ENCODE assay signal across 3 cellular contexts in genomic region chr5:17062741-17063140, GRCh38.
DNase-seq lines count a peak whose midpoint lies in the region; ATAC-seq, FAIRE-seq and TF ChIP-seq lines count a peak whose summit lies in the region.
"Not testable (repeated sequence)": the region's sequence is repeated elsewhere in the genome, so short reads cannot be mapped to it uniquely, and the experiment has no call there.

No MANE protein-coding gene starts in this region.

- in situ Hi-C loops in K562 (cut with MboI), result not testable (repeated sequence)

- not testable (repeated sequence) for TF ChIP-seq RAD21 in A549 (conservative IDR thresholded peaks at IDR 0.05 in 1 of 2, IDR thresholded peaks at IDR 0.05 in 1 of 2); K562 (CRISPR knock-in tag; conservative IDR thresholded peaks at IDR 0.05 in 1 of 2, IDR thresholded peaks at IDR 0.05 in 1 of 2)

- H3K9me3 ChIP-seq in A549; K562 (replicated peaks; ENCODE audit: control insufficient read depth, insufficient read depth, low read depth, low read length); testis: not testable (repeated sequence)

- intact Hi-C loops in K562 (cut with micrococcal nuclease); testis (cut with DNase I; ENCODE audit: low total_unique reads): not testable (repeated sequence)

- TF ChIP-seq EP300 in A549 (IDR thresholded peaks at IDR 0.05); K562 (IDR thresholded peaks at IDR 0.05; ENCODE audit: low read length): not testable (repeated sequence)

- not testable (repeated sequence) for H3K9ac ChIP-seq in K562 (ENCODE audit: insufficient read depth in 1 of 2, low read depth in 2 of 2, low read length in 2 of 2)

- H3K27ac ChIP-seq in A549, result peak overlapping the region; percentile 80 to 89; a peak in 4 of 6 replicates
- H3K27ac ChIP-seq in K562 (ENCODE audit: extremely low read depth, low read depth, low read length); testis: not testable (repeated sequence)

- not testable (repeated sequence) for H3K9me1 ChIP-seq in K562 (ENCODE audit: control insufficient read depth, insufficient read depth, low read length)

- H4K20me1 ChIP-seq in K562 (replicated peaks; ENCODE audit: control insufficient read depth, insufficient read depth, low read length), result not testable (repeated sequence)

- not testable (repeated sequence) for TF ChIP-seq CTCF in A549 (IDR thresholded peaks at IDR 0.05); K562 (IDR thresholded peaks at IDR 0.05 in 2 of 3, conservative IDR thresholded peaks at IDR 0.05 in 1 of 3; ENCODE audit: insufficient read depth in 2 of 3, low read depth in 1 of 3, low read length in 3 of 3); testis (IDR thresholded peaks at IDR 0.05)

- H3K27me3 ChIP-seq in K562 (ENCODE audit: control insufficient read depth in 2 of 2, insufficient read depth in 2 of 2, low read length in 2 of 2); testis: not testable (repeated sequence)

- H3K4me1 ChIP-seq in A549 (peaks cover 25% of the 10 kb centered on the region), testis (peaks cover 23% of the 10 kb centered on the region)
- H3K4me1 ChIP-seq in K562 (replicated peaks in 1 of 2; ENCODE audit: control insufficient read depth in 2 of 2, insufficient read depth in 2 of 2, low read length in 2 of 2), result not testable (repeated sequence)

- not testable (repeated sequence) for ATAC-seq in A549, K562

- not testable (repeated sequence) for FAIRE-seq in A549 (lab: Jason Lieb, UNC); K562 (lab: Jason Lieb, UNC)

- POLR2A ChIA-PET in A549 (lab: Yijun Ruan, JAX), result interaction anchor here (2.7 kb wide), 1 partner anchor 127 kb away, joined by 15 read pairs; the partner anchor contains the start of gene MYO10
- POLR2A ChIA-PET in K562 (lab: Yijun Ruan, JAX), result interaction anchor here (0.7 kb wide), 1 partner anchor 11 kb away, joined by 4 read pairs; no protein-coding TSS in a partner anchor

- BruUV-seq in K562 (replicated peaks; lab: Mats Ljungman, UMichigan), result not testable (repeated sequence)

- H3K4me3 ChIP-seq in A549, K562, testis: not testable (repeated sequence)

- peak overlapping the region; percentile 81; the same call in 2 of the 3 replicates for H3K4me2 ChIP-seq in A549
- H3K4me2 ChIP-seq in K562 (ENCODE audit: insufficient read depth, low read length), result not testable (repeated sequence)

- H3K36me3 ChIP-seq in K562 (ENCODE audit: control insufficient read depth, insufficient read depth, low read length); testis (ENCODE audit: low read depth, missing control alignments): not testable (repeated sequence)

- CTCF ChIA-PET in A549 (lab: Yijun Ruan, JAX), result interaction anchor here (0.6 to 4.4 kb wide), 38 partner anchors 8 to 273 kb away, joined by 3 to 26 read pairs (median 4); partner anchors contain the start of gene MYO10
- CTCF ChIA-PET in K562 (lab: Yijun Ruan, JAX; ENCODE audit: low intra/inter-chr PET ratio), result not testable (repeated sequence)

- not testable (repeated sequence) for H3K79me2 ChIP-seq in K562 (ENCODE audit: control insufficient read depth, insufficient read depth, low read length)

- not testable (repeated sequence) for TF ChIP-seq POLR2A in A549 (IDR thresholded peaks at IDR 0.05; ENCODE audit: low read length); K562 (conservative IDR thresholded peaks at IDR 0.05); testis (IDR thresholded peaks at IDR 0.05)

- DNase-seq in A549 (ENCODE audit: low read depth in 1 of 2, low spot score in 1 of 2) (peak in 1 of 2 experiments; percentile 64), testis (peak; percentile 69)
- not testable (repeated sequence) for DNase-seq in K562 (ENCODE audit: extremely low read depth in 1 of 4, low spot score in 3 of 4)

- H2AFZ ChIP-seq in K562 (ENCODE audit: low read depth, low read length), result not testable (repeated sequence)

- 96% methylated on average over 4 of the region's 4 CpGs for WGBS in A549 (ENCODE audit: missing lambda C conversion rate)
- 8% methylated on average over 4 of the region's 4 CpGs for WGBS in K562 (ENCODE audit: insufficient coverage, low coverage, missing lambda C conversion rate)
- WGBS in testis, 2 donors, result 86 to 93% methylated on average over 4 of the region's 4 CpGs

TF ChIP-seq in A549, 52 proteins besides CTCF, POLR2A, EP300 and RAD21:
- peak; percentile 58 for TF ChIP-seq MAFK (IDR thresholded peaks at IDR 0.05; ENCODE audit: partially characterized antibody)

TF ChIP-seq in K562, 482 proteins besides CTCF, POLR2A, EP300 and RAD21:
- TF ChIP-seq ZNF316 (IDR thresholded peaks at IDR 0.05), result peak; percentile 40; the same call in 1 of the 2 replicates
TF ChIP-seq in K562: peak in this region for 1; not testable (repeated sequence) for 481.
